Comparison of ENCODE assay signal across 2 cellular contexts in genomic region chr15:41490355-41490754, GRCh38.
TF ChIP-seq lines count a peak whose summit lies in the region.

No MANE protein-coding gene starts in this region.

TF ChIP-seq in HCT116, 20 proteins besides CTCF, POLR2A, EP300 and RAD21 (continued from another document):
- TF ChIP-seq ATF3 (IDR thresholded peaks at IDR 0.05): no peak
- peak; percentile 79; the same call in 1 of the 2 replicates for TF ChIP-seq CBX3 (IDR thresholded peaks at IDR 0.05; ENCODE audit: low read depth)
- TF ChIP-seq CEBPB (IDR thresholded peaks at IDR 0.05; ENCODE audit: low read depth): no peak
- no peak for TF ChIP-seq SRF (IDR thresholded peaks at IDR 0.05; ENCODE audit: low read depth)
- TF ChIP-seq EGR1 (IDR thresholded peaks at IDR 0.05; ENCODE audit: low read depth): no peak
- TF ChIP-seq ELF1 (IDR thresholded peaks at IDR 0.05; ENCODE audit: borderline replicate concordance, low read depth): no peak
- peak; percentile 94 for TF ChIP-seq FOSL1 (IDR thresholded peaks at IDR 0.05; ENCODE audit: low read depth)
- no peak for TF ChIP-seq ZBTB33 (IDR thresholded peaks at IDR 0.05; ENCODE audit: extremely low read depth, insufficient replicate concordance, low read length)

TF ChIP-seq in SK-N-SH treated with all-trans-retinoic acid at 6 μM for 48 hours, 23 proteins besides CTCF, POLR2A, EP300 and RAD21 (continued from another document):
- no peak for TF ChIP-seq TSHZ2 (CRISPR knock-in tag; IDR thresholded peaks at IDR 0.05)
- TF ChIP-seq ESRRG (CRISPR knock-in tag; IDR thresholded peaks at IDR 0.05): no peak
- no peak for TF ChIP-seq PPARA (CRISPR knock-in tag; IDR thresholded peaks at IDR 0.05; ENCODE audit: borderline replicate concordance)
- no peak; the same call in 1 of the 2 replicates for TF ChIP-seq ZNF8 (CRISPR knock-in tag; IDR thresholded peaks at IDR 0.05)
- no peak for TF ChIP-seq RARB (CRISPR knock-in tag; IDR thresholded peaks at IDR 0.05)
- no peak for TF ChIP-seq ISL1 (CRISPR knock-in tag; IDR thresholded peaks at IDR 0.05)
